Comparison of ENCODE assay signal across 16 cellular contexts in genomic region chr3:130968231-130968630, GRCh38. TPM values are rescaled to one million over a fixed set of nuclear protein-coding genes. Genes with fewer than 3 reads are reported as not detected.
DNase-seq lines count a peak whose midpoint lies in the region; ATAC-seq and TF ChIP-seq lines count a peak whose summit lies in the region.
"Had no signal": no experiment of that assay in that cellular context is flagged by ENCODE, and none has a peak within 500 bp of the region (broad histone marks: within the 10 kb centered on the region; RNA-seq: fewer than 3 reads in every experiment).

No MANE protein-coding gene starts in this region.

- peaks cover 53% of the 10 kb centered on the region for H3K36me3 ChIP-seq in adipocyte (ENCODE audit: control insufficient read depth, insufficient read depth, low read length, severe bottlenecking)

- no peaks in the 10 kb centered on the region for H3K27me3 ChIP-seq in adipocyte (replicated peaks; ENCODE audit: control insufficient read depth, insufficient read depth, low read length)
- H3K27me3 ChIP-seq: testis had no signal

- peaks cover 13% of the 10 kb centered on the region for H3K4me1 ChIP-seq in adipocyte (ENCODE audit: control insufficient read depth, insufficient read depth, low read length)
- H3K4me1 ChIP-seq: testis had no signal

- no peaks in the 10 kb centered on the region for H3K9me3 Mint-ChIP-seq in progenitor cell of endocrine pancreas (ENCODE audit: low read depth)
- H3K9me3 Mint-ChIP-seq: activated CD4-positive, alpha-beta T cell treated with anti-CD3 and anti-CD28 coated beads, Interleukin-2, amount 10 ng/mL, durations not matched to agents 24 days and 14 days; nephron had no signal

- TF ChIP-seq CTCF in fibroblast of pulmonary artery (IDR thresholded peaks at IDR 0.05; ENCODE audit: low read length, missing control alignments) (no peak), progenitor cell of endocrine pancreas (IDR thresholded peaks at IDR 0.05; ENCODE audit: unreplicated experiment) (no peak)

- H3K27me3 Mint-ChIP-seq in progenitor cell of endocrine pancreas, result no peaks in the 10 kb centered on the region
- H3K27me3 Mint-ChIP-seq: activated CD4-positive, alpha-beta T cell treated with anti-CD3 and anti-CD28 coated beads, Interleukin-2, amount 10 ng/mL, durations not matched to agents 24 days and 14 days had no signal

- H3K4me1 Mint-ChIP-seq in progenitor cell of endocrine pancreas (ENCODE audit: low read depth), result peaks cover 5% of the 10 kb centered on the region
- H3K4me1 Mint-ChIP-seq: nephron had no signal

- peak overlapping the region; percentile 82 for H3K27ac Mint-ChIP-seq in progenitor cell of endocrine pancreas
- H3K27ac Mint-ChIP-seq: activated CD4-positive, alpha-beta T cell treated with anti-CD3 and anti-CD28 coated beads, Interleukin-2, amount 10 ng/mL, durations not matched to agents 24 days and 14 days; nephron had no signal

- peaks cover 28% of the 10 kb centered on the region for H3K36me3 Mint-ChIP-seq in progenitor cell of endocrine pancreas (ENCODE audit: insufficient read depth)

- ATAC-seq in activated CD4-positive, CD25-positive, alpha-beta regulatory T cell treated with anti-CD3 and anti-CD28 coated beads, Interleukin-2, amount 50 U/mL, for 24 hours, result no peak
- no peak for ATAC-seq in HG03354 (IDR thresholded peaks at IDR 0.05; ENCODE audit: poor library complexity, severe bottlenecking, unreplicated experiment)

- H3K4me3 ChIP-seq in adipocyte (ENCODE audit: low read length), result no peak overlapping the region
- H3K4me3 ChIP-seq in fibroblast of pulmonary artery (replicated peaks; ENCODE audit: low read depth, low read length), result no peak overlapping the region
- H3K4me3 ChIP-seq: testis had no signal

- DNase-seq in EL (peak; percentile 74), adipocyte (ENCODE audit: low read depth) (peak; percentile 29), fibroblast of pulmonary artery (ENCODE audit: low read depth) (peak; percentile 80), progenitor cell of endocrine pancreas (ENCODE audit: low spot score, unreplicated experiment) (no peak), foreskin melanocyte (no peak)
- DNase-seq: activated CD4-positive, alpha-beta T cell treated with anti-CD3 and anti-CD28 coated beads, Interleukin-2, amount 10 ng/mL, durations not matched to agents 24 days and 14 days; activated effector memory CD4-positive, alpha-beta T cell treated with anti-CD3 and anti-CD28 coated beads, Interleukin-2, amount 50 U/mL, for 16 hours; AML-193; amygdala; midbrain; NCI-H1105; NCI-H524 treated with DMSO at 0.1 percent for 48 hours; testis had no signal

- no peak overlapping the region for H3K9ac ChIP-seq in adipocyte (ENCODE audit: low read length)

- H3K4me3 Mint-ChIP-seq in progenitor cell of endocrine pancreas (ENCODE audit: low read depth), result no peak overlapping the region
- H3K4me3 Mint-ChIP-seq: activated CD4-positive, alpha-beta T cell treated with anti-CD3 and anti-CD28 coated beads, Interleukin-2, amount 10 ng/mL, durations not matched to agents 24 days and 14 days; nephron had no signal

- no peaks in the 10 kb centered on the region for H3K9me3 ChIP-seq in adipocyte (ENCODE audit: control insufficient read depth, low read length)
- H3K9me3 ChIP-seq: testis had no signal

RNA-seq across cellular contexts. Expression of gene ASTE1, which starts 58.4 kb away (rescaled TPM):
- 7.7 and 8.6 TPM in 2 replicates for total RNA-seq in progenitor cell of endocrine pancreas

RNA-seq across cellular contexts. Expression of gene NEK11, which starts 58.4 kb away (rescaled TPM):
- total RNA-seq in progenitor cell of endocrine pancreas, result 16.8 and 18.7 TPM in 2 replicates

Comparison
In these comparisons a context has a peak if more than half of its experiments do, and no peak if none do; other contexts are left out.
1. DNase-seq: peak in EL (single experiment), adipocyte (single experiment) and fibroblast of pulmonary artery (single experiment); none in progenitor cell of endocrine pancreas (single experiment) and foreskin melanocyte (single experiment).